Comparison of ENCODE assay signal across 1 cellular context in the genomic region with DNA sequence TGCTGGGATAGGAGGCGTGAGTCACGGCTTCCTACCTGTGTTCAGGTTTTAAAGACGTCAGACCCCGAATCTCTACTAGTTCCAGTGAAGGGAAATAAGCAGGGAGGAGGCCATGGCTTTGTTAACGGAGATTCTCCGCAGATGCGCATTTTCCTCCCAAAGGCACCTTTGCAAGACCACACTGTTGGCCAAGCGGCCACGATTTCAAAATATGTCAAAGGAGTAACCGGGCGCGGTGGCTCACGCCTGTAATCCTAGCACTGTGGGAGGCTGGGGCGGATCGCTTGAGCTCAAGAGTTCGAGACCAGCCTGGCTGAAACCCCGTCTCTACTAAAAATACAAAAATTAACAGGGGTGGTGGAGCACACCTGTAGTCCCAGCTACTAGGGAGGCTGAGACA.
TF ChIP-seq lines count a peak whose summit lies in the region.

No MANE protein-coding gene starts in this region.

TF ChIP-seq in GM23338, 12 proteins besides CTCF, POLR2A, EP300 and RAD21:
- TF ChIP-seq POLR2AphosphoS5 (IDR thresholded peaks at IDR 0.05; ENCODE audit: low read depth) (no peak), ZNF114 (CRISPR knock-in tag; IDR thresholded peaks at IDR 0.05) (no peak), NANOG (IDR thresholded peaks at IDR 0.05; ENCODE audit: borderline replicate concordance) (no peak), JUNB (IDR thresholded peaks at IDR 0.05; ENCODE audit: unreplicated experiment) (no peak), ZNF331 (CRISPR knock-in tag; IDR thresholded peaks at IDR 0.05; ENCODE audit: low read depth) (no peak), EZH2phosphoT487 (IDR thresholded peaks at IDR 0.05; ENCODE audit: unreplicated experiment) (no peak)
- TF ChIP-seq, protein P1, sequence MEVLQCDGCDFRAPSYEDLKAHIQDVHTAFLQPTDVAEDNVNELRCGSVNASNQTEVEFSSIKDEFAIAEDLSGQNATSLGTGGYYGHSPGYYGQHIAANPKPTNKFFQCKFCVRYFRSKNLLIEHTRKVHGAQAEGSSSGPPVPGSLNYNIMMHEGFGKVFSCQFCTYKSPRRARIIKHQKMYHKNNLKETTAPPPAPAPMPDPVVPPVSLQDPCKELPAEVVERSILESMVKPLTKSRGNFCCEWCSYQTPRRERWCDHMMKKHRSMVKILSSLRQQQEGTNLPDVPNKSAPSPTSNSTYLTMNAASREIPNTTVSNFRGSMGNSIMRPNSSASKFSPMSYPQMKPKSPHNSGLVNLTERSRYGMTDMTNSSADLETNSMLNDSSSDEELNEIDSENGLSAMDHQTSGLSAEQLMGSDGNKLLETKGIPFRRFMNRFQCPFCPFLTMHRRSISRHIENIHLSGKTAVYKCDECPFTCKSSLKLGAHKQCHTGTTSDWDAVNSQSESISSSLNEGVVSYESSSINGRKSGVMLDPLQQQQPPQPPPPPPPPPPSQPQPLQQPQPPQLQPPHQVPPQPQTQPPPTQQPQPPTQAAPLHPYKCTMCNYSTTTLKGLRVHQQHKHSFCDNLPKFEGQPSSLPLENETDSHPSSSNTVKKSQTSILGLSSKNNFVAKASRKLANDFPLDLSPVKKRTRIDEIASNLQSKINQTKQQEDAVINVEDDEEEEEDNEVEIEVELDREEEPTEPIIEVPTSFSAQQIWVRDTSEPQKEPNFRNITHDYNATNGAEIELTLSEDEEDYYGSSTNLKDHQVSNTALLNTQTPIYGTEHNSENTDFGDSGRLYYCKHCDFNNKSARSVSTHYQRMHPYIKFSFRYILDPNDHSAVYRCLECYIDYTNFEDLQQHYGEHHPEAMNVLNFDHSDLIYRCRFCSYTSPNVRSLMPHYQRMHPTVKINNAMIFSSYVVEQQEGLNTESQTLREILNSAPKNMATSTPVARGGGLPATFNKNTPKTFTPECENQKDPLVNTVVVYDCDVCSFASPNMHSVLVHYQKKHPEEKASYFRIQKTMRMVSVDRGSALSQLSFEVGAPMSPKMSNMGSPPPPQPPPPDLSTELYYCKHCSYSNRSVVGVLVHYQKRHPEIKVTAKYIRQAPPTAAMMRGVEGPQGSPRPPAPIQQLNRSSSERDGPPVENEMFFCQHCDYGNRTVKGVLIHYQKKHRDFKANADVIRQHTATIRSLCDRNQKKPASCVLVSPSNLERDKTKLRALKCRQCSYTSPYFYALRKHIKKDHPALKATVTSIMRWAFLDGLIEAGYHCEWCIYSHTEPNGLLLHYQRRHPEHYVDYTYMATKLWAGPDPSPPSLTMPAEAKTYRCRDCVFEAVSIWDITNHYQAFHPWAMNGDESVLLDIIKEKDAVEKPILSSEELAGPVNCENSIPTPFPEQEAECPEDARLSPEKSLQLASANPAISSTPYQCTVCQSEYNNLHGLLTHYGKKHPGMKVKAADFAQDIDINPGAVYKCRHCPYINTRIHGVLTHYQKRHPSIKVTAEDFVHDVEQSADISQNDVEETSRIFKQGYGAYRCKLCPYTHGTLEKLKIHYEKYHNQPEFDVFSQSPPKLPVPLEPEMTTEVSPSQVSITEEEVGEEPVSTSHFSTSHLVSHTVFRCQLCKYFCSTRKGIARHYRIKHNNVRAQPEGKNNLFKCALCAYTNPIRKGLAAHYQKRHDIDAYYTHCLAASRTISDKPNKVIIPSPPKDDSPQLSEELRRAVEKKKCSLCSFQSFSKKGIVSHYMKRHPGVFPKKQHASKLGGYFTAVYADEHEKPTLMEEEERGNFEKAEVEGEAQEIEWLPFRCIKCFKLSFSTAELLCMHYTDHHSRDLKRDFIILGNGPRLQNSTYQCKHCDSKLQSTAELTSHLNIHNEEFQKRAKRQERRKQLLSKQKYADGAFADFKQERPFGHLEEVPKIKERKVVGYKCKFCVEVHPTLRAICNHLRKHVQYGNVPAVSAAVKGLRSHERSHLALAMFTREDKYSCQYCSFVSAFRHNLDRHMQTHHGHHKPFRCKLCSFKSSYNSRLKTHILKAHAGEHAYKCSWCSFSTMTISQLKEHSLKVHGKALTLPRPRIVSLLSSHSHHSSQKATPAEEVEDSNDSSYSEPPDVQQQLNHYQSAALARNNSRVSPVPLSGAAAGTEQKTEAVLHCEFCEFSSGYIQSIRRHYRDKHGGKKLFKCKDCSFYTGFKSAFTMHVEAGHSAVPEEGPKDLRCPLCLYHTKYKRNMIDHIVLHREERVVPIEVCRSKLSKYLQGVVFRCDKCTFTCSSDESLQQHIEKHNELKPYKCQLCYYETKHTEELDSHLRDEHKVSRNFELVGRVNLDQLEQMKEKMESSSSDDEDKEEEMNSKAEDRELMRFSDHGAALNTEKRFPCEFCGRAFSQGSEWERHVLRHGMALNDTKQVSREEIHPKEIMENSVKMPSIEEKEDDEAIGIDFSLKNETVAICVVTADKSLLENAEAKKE (CRISPR knock-in tag; IDR thresholded peaks at IDR 0.05) = no peak
- TF ChIP-seq, protein P2, sequence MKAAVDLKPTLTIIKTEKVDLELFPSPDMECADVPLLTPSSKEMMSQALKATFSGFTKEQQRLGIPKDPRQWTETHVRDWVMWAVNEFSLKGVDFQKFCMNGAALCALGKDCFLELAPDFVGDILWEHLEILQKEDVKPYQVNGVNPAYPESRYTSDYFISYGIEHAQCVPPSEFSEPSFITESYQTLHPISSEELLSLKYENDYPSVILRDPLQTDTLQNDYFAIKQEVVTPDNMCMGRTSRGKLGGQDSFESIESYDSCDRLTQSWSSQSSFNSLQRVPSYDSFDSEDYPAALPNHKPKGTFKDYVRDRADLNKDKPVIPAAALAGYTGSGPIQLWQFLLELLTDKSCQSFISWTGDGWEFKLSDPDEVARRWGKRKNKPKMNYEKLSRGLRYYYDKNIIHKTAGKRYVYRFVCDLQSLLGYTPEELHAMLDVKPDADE (IDR thresholded peaks at IDR 0.05) = no peak
